ENCODE assay signal across 1 cellular context in genomic region chr19:4123615-4124568, GRCh38.
TF ChIP-seq lines count a peak whose summit lies in the region.

TSS of gene MAP2K2 (minus strand) at chr19:4124122. CDS start at chr19:4123875, 247 bp downstream.

TF ChIP-seq in K562, 482 proteins besides CTCF, POLR2A, EP300 and RAD21 (continued from another document):
- TF ChIP-seq REST (CRISPR knock-in tag; IDR thresholded peaks at IDR 0.05; ENCODE audit: low read depth) = no peak
- TF ChIP-seq, protein P1, sequence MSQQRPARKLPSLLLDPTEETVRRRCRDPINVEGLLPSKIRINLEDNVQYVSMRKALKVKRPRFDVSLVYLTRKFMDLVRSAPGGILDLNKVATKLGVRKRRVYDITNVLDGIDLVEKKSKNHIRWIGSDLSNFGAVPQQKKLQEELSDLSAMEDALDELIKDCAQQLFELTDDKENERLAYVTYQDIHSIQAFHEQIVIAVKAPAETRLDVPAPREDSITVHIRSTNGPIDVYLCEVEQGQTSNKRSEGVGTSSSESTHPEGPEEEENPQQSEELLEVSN (IDR thresholded peaks at IDR 0.05; ENCODE audit: borderline replicate concordance in 1 of 2, extremely low read depth in 1 of 2, insufficient read depth in 1 of 2, insufficient read length in 1 of 2, low read depth in 1 of 2, low read length in 1 of 2, poor library complexity in 1 of 2, severe bottlenecking in 1 of 2) = peak; percentile 81 to 92
- TF ChIP-seq BDP1 (IDR thresholded peaks at IDR 0.05; ENCODE audit: insufficient read depth, insufficient read length) = no peak
- no peak for TF ChIP-seq MCM3 (IDR thresholded peaks at IDR 0.05)
- TF ChIP-seq NEUROD1 (IDR thresholded peaks at IDR 0.05; ENCODE audit: borderline replicate concordance, low read depth, low read length, partially characterized antibody) = peak; percentile 22
- TF ChIP-seq TFAP4 (CRISPR knock-in tag; IDR thresholded peaks at IDR 0.05; ENCODE audit: borderline replicate concordance) = peak; percentile 74; the same call in 1 of the 2 replicates
